26 cellular contexts compared by ENCODE assay signal in the genomic region with DNA sequence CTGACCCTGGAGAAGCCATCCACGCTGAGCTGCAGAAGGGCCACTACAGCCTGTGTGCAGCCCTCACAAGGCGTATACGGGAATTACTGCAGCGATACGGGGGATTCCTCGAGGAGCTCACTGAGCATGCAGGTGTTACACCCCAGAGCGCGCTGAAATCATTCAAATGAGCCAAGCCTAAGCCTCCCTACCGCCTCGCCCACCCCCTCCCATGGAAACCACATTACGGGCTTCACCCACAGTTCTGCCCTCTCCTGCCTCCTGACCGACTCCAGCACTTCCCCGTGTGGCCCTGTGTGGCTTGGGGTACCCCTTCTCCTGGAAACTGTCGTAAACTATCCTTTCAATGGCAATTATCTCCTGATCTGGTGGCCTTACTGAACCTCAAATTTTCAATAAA. TPM values are rescaled to one million over a fixed set of nuclear protein-coding genes. Genes with fewer than 3 reads are reported as not detected.
A peak's percentile ranks its signal among the peaks of the same experiment; 100 is the strongest.
DNase-seq lines count a peak whose midpoint lies in the region; ATAC-seq, FAIRE-seq and TF ChIP-seq lines count a peak whose summit lies in the region.
"Had no signal": no experiment of that assay in that cellular context is flagged by ENCODE, and none has a peak within 500 bp of the region (broad histone marks: within the 10 kb centered on the region; RNA-seq: fewer than 3 reads in every experiment).

No MANE protein-coding gene starts in this region.

- no peak overlapping the region for H3K14ac ChIP-seq in IMR-90 (replicated peaks; ENCODE audit: low read depth, low read length)

- intact Hi-C loops in IMR-90 (cut with micrococcal nuclease) (no loop called here), kidney (cut with DNase I) (no loop called here), spleen (cut with DNase I; ENCODE audit: low total_unique reads) (no loop called here)

- H4K8ac ChIP-seq in IMR-90 (ENCODE audit: low read depth in 2 of 2, low read length in 2 of 2) = no peak overlapping the region

- no peak overlapping the region for H3K4me2 ChIP-seq in IMR-90 (ENCODE audit: low read depth, low read length)
- H3K4me2 ChIP-seq: A549; BLaER1 treated with 17β-estradiol and CSF1 and Interleukin-3, amounts not matched to agents 10 nM and 100 nM had no signal

- H3K79me1 ChIP-seq in IMR-90 (ENCODE audit: low read depth in 1 of 2, low read length in 2 of 2) = no peaks in the 10 kb centered on the region

- no peak overlapping the region for H2BK5ac ChIP-seq in IMR-90 (ENCODE audit: low read depth, low read length, poor library complexity, severe bottlenecking)

- CTCF ChIA-PET in IMR-90 (lab: Yijun Ruan, JAX) = no interaction called here

- no peak for FAIRE-seq in kidney (lab: Jason Lieb, UNC)
- FAIRE-seq: A549, D721Med, GM12878, H1 had no signal

- no peak for TF ChIP-seq CTCF in IMR-90 (conservative IDR thresholded peaks at IDR 0.05; ENCODE audit: low read depth, low read length)
- no peak for TF ChIP-seq CTCF in kidney (IDR thresholded peaks at IDR 0.05; ENCODE audit: borderline replicate concordance, extremely low read depth, insufficient read depth)
- no peak for TF ChIP-seq CTCF in spleen (IDR thresholded peaks at IDR 0.05 in 8 of 11, conservative IDR thresholded peaks at IDR 0.05 in 3 of 11)

- no peak overlapping the region for H3K27ac ChIP-seq in IMR-90 (ENCODE audit: insufficient read depth, low read length)
- H3K27ac ChIP-seq in kidney (ENCODE audit: low read depth in 2 of 2, low read length in 2 of 2) = no peak overlapping the region
- no peak overlapping the region for H3K27ac ChIP-seq in spleen
- H3K27ac ChIP-seq: A549; BLaER1 treated with 17β-estradiol and CSF1 and Interleukin-3, amounts not matched to agents 10 nM and 100 nM; GM23248 had no signal

- TF ChIP-seq RAD21 in IMR-90 (IDR thresholded peaks at IDR 0.05; ENCODE audit: low read length) = no peak

- no peak overlapping the region for H3K9ac ChIP-seq in IMR-90 (ENCODE audit: low read depth, low read length)
- no peak overlapping the region for H3K9ac ChIP-seq in kidney (ENCODE audit: low read length in 2 of 2)
- H3K9ac ChIP-seq: BLaER1 treated with 17β-estradiol and CSF1 and Interleukin-3, amounts not matched to agents 10 nM and 100 nM; GM23248 had no signal

- H3K36me3 ChIP-seq in IMR-90 (ENCODE audit: control insufficient read depth, insufficient read depth, low read length) (no peaks in the 10 kb centered on the region), kidney (ENCODE audit: control insufficient read depth in 1 of 2, insufficient read depth in 2 of 2, low read length in 2 of 2) (no peaks in the 10 kb centered on the region), spleen (no peaks in the 10 kb centered on the region)
- H3K36me3 ChIP-seq: BE2C had no signal

- 85% methylated on average over 5 of the region's 14 CpGs; no CpG with 5 or more reads in 1 of the 2 experiments for WGBS in IMR-90 (ENCODE audit: extremely low coverage in 2 of 2, insufficient read length in 1 of 2), 2 experiments
- WGBS in spleen, 5 donors = 64 to 78% (median 65%) methylated on average over 11 to 14 of the region's 14 CpGs

- H2BK120ac ChIP-seq in IMR-90 (ENCODE audit: low read depth, low read length) = no peak overlapping the region

- no peak overlapping the region for H3K4me3 ChIP-seq in IMR-90 (ENCODE audit: insufficient read depth, low read depth, low read length)
- no peak overlapping the region for H3K4me3 ChIP-seq in kidney (ENCODE audit: low read length in 2 of 2)
- no peak overlapping the region for H3K4me3 ChIP-seq in spleen
- H3K4me3 ChIP-seq: A549; BLaER1 treated with 17β-estradiol and CSF1 and Interleukin-3, amounts not matched to agents 10 nM and 100 nM; GM12878; GM23248 had no signal

- no peak overlapping the region for H3K18ac ChIP-seq in IMR-90 (ENCODE audit: low read depth, low read length)

- no peaks in the 10 kb centered on the region for H4K20me1 ChIP-seq in IMR-90 (ENCODE audit: insufficient read depth, low read length)

- no peak overlapping the region for H2AK9ac ChIP-seq in IMR-90 (replicated peaks; ENCODE audit: low read depth, low read length, poor library complexity)

- no peak overlapping the region for H3K56ac ChIP-seq in IMR-90 (ENCODE audit: extremely low read depth, insufficient read depth, low read length)

- no peak overlapping the region for H3K4ac ChIP-seq in IMR-90 (ENCODE audit: low read depth, low read length)

- no peaks in the 10 kb centered on the region for H3K9me1 ChIP-seq in IMR-90 (ENCODE audit: insufficient read depth, low read length)

- H3K4me1 ChIP-seq in IMR-90 (ENCODE audit: control insufficient read depth, insufficient read depth, low read length) (no peaks in the 10 kb centered on the region), kidney (ENCODE audit: control insufficient read depth in 1 of 2, insufficient read depth in 1 of 2, low read depth in 1 of 2, low read length in 2 of 2) (no peaks in the 10 kb centered on the region), spleen (no peaks in the 10 kb centered on the region)
- H3K4me1 ChIP-seq: A549, BE2C had no signal

- H4K91ac ChIP-seq in IMR-90 (ENCODE audit: insufficient read depth, low read depth, low read length) = no peak overlapping the region

- in situ Hi-C loops in IMR-90 (cut with MboI; ENCODE audit: low sequenced_read_pairs) = no loop called here

- no peaks in the 10 kb centered on the region for H3K9me3 ChIP-seq in IMR-90 (ENCODE audit: control insufficient read depth, insufficient read depth, low read length)
- H3K9me3 ChIP-seq in kidney (ENCODE audit: control insufficient read depth in 1 of 2, low read length in 2 of 2) = no peaks in the 10 kb centered on the region
- no peaks in the 10 kb centered on the region for H3K9me3 ChIP-seq in spleen
- H3K9me3 ChIP-seq: BE2C had no signal

- TF ChIP-seq POLR2A in IMR-90 (IDR thresholded peaks at IDR 0.05; ENCODE audit: low read depth, low read length) (no peak), spleen (IDR thresholded peaks at IDR 0.05) (no peak)

- H3K23ac ChIP-seq in IMR-90 (ENCODE audit: low read depth, low read length) = no peak overlapping the region

- ATAC-seq in IMR-90 (ENCODE audit: low read depth) (no peak), GM18511 (IDR thresholded peaks at IDR 0.05; ENCODE audit: unreplicated experiment) (no peak), HG03457 (IDR thresholded peaks at IDR 0.05; ENCODE audit: unreplicated experiment) (no peak)
- ATAC-seq: A549, GM12878, HCT116 had no signal

- DNase-seq in activated effector memory CD4-positive, alpha-beta T cell treated with anti-CD3 and anti-CD28 coated beads, Interleukin-2, amount 50 U/mL, for 16 hours = peak; percentile 34
- DNase-seq in activated effector memory CD4-positive, alpha-beta T cell treated with Interleukin-2 at 50 U/mL for 16 hours = no peak
- DNase-seq in IMR-90 = no peak
- DNase-seq in kidney = peak; percentile 31
- peak; percentile 39 for DNase-seq in spleen
- DNase-seq in NCI-H187 (lab: John Stamatoyannopoulos, UW) = no peak
- DNase-seq: 8988T; ACHN; AML-193; BE2C; CD4-positive, alpha-beta T cell; CD8-positive, alpha-beta memory T cell; DMS 273 treated with DMSO at 0.1 percent for 48 hours; DMS79; EL; GDM1; GM23248; H9 had no signal

- no peak overlapping the region for H2BK15ac ChIP-seq in IMR-90 (ENCODE audit: low read depth, low read length)

- POLR2A ChIA-PET in IMR-90 (lab: Charles Lee; ENCODE audit: unreplicated experiment) = no interaction called here

- no peak overlapping the region for H4K5ac ChIP-seq in IMR-90 (ENCODE audit: low read depth, low read length)

- no peak overlapping the region for H2AK5ac ChIP-seq in IMR-90 (ENCODE audit: low read depth, low read length)

- H2BK20ac ChIP-seq in IMR-90 (ENCODE audit: low read depth, low read length) = no peak overlapping the region

- BruUV-seq in IMR-90 (replicated peaks; lab: Mats Ljungman, UMichigan) = no TSS peak

- H3K27me3 ChIP-seq in IMR-90 (ENCODE audit: control insufficient read depth, insufficient read depth, low read length) (peaks cover 21% of the 10 kb centered on the region), spleen (replicated peaks in 1 of 7) (no peaks in the 10 kb centered on the region)
- H3K27me3 ChIP-seq: BE2C; BLaER1 treated with 17β-estradiol and CSF1 and Interleukin-3, amounts not matched to agents 10 nM and 100 nM had no signal

- dilution Hi-C loops in IMR-90 (cut with HindIII; ENCODE audit: low sequenced_read_pairs, unreplicated experiment) = no loop called here

- peak overlapping the region; percentile 41 for H2AFZ ChIP-seq in IMR-90 (replicated peaks; ENCODE audit: low read length, poor library complexity)
- H2AFZ ChIP-seq: GM23248 had no signal

RNA-seq across cellular contexts. Expression of a gene that starts 13.3 kb away (rescaled TPM):
- total RNA-seq in IMR-90 (2012; rRNA removed) (6.1 and 6.4 TPM in 2 replicates), kidney (17.3 TPM), spleen (10 to 100 TPM; 13.2 to 20.0 (median 17.0) TPM)
- polyA plus RNA-seq in IMR-90 (2012; rRNA removed) (12.8 and 17.2 TPM in 2 replicates), kidney (ENCODE audit: insufficient read depth, low read depth, low replicate concordance) (16.8 TPM), spleen (10 to 100 TPM; 13.2 to 28.6 (median 17.4) TPM)
- polyA plus RNA-seq in IMR-90 (2012; cell fraction: cytosol; rRNA removed) = 19.9 and 27.7 TPM in 2 replicates
- polyA plus RNA-seq in IMR-90 (2012; cell fraction: nucleus; rRNA removed; ENCODE audit: low replicate concordance) = 29.2 and 41.2 TPM in 2 replicates

RNA-seq across cellular contexts. Expression of a gene that starts 25.2 kb away (rescaled TPM):
- total RNA-seq in IMR-90 (2012; rRNA removed) (6.9 and 7.9 TPM in 2 replicates), kidney (32.7 TPM), spleen (10 to 100 TPM; 26.4 to 33.7 (median 30.0) TPM)
- polyA plus RNA-seq in IMR-90 (2012; rRNA removed) (28.3 and 32.9 TPM in 2 replicates), kidney (ENCODE audit: insufficient read depth, low read depth, low replicate concordance) (24.6 TPM), spleen (10 to 100 TPM; 13.3 to 23.1 (median 18.8) TPM)
- polyA plus RNA-seq in IMR-90 (2012; cell fraction: cytosol; rRNA removed) = 24.5 and 25.4 TPM in 2 replicates
- polyA plus RNA-seq in IMR-90 (2012; cell fraction: nucleus; rRNA removed; ENCODE audit: low replicate concordance) = 49.7 and 75.3 TPM in 2 replicates

RNA-seq across cellular contexts. Expression of a gene that starts 25.3 kb away (rescaled TPM):
- total RNA-seq in IMR-90 (2012; rRNA removed) (3,220 TPM in 2 replicates), kidney (1,502 TPM), spleen (1,000 to 10,000 TPM; 1,381 to 1,842 (median 1,641) TPM)
- polyA plus RNA-seq in IMR-90 (2012; rRNA removed) (4,034 and 4,096 TPM in 2 replicates), kidney (ENCODE audit: insufficient read depth, low read depth, low replicate concordance) (2,097 TPM), spleen (1,000 to 10,000 TPM; 3,611 to 6,342 (median 5,850) TPM)
- polyA plus RNA-seq in IMR-90 (2012; cell fraction: cytosol; rRNA removed) = 2,804 and 4,707 TPM in 2 replicates
- polyA plus RNA-seq in IMR-90 (2012; cell fraction: nucleus; rRNA removed; ENCODE audit: low replicate concordance) = 1,074 and 2,046 TPM in 2 replicates

RNA-seq across cellular contexts. Expression of a gene that starts 33.6 kb away (rescaled TPM):
- 10.3 and 15.1 TPM in 2 replicates for total RNA-seq in IMR-90 (2012; rRNA removed)
- 23.4 and 24.5 TPM in 2 replicates for polyA plus RNA-seq in IMR-90 (2012; rRNA removed)
- 26.2 and 28.8 TPM in 2 replicates for polyA plus RNA-seq in IMR-90 (2012; cell fraction: cytosol; rRNA removed)
- 30.8 and 41.3 TPM in 2 replicates for polyA plus RNA-seq in IMR-90 (2012; cell fraction: nucleus; rRNA removed; ENCODE audit: low replicate concordance)
- total RNA-seq in kidney = 45.0 TPM
- polyA plus RNA-seq in kidney (ENCODE audit: insufficient read depth, low read depth, low replicate concordance) = 165 TPM
- 10 to 100 TPM; 31.4 to 37.7 (median 35.6) TPM for total RNA-seq in spleen
- 10 to 100 TPM; 72.0 to 75.6 (median 72.5) TPM for polyA plus RNA-seq in spleen

RNA-seq across cellular contexts. Expression of a gene that starts 33.6 kb away (rescaled TPM):
- total RNA-seq in IMR-90 (2012; rRNA removed) (9.9 and 12.5 TPM in 2 replicates), kidney (23.5 TPM), spleen (10 to 100 TPM in 5 of 7 donors, 1 to 10 TPM in 2; 6.5 to 19.9 (median 12.4) TPM)
- polyA plus RNA-seq in IMR-90 (2012; rRNA removed) (16.3 and 21.8 TPM in 2 replicates), kidney (ENCODE audit: insufficient read depth, low read depth, low replicate concordance) (61.2 TPM), spleen (10 to 100 TPM; 31.4 to 32.6 (median 31.5) TPM)
- polyA plus RNA-seq in IMR-90 (2012; cell fraction: cytosol; rRNA removed) = 15.3 and 16.3 TPM in 2 replicates
- polyA plus RNA-seq in IMR-90 (2012; cell fraction: nucleus; rRNA removed; ENCODE audit: low replicate concordance) = 6.4 and 7.7 TPM in 2 replicates

Comparison
In these comparisons a context has a peak if more than half of its experiments do, and no peak if none do; other contexts are left out.
1. DNase-seq: peak in activated effector memory CD4-positive, alpha-beta T cell treated with anti-CD3 and anti-CD28 coated beads, Interleukin-2, amount 50 U/mL, for 16 hours (single experiment), kidney (single experiment) and spleen (single experiment); none in activated effector memory CD4-positive, alpha-beta T cell treated with Interleukin-2 at 50 U/mL for 16 hours (single experiment), IMR-90 (single experiment) and NCI-H187 (0 of 2).